Comparison of ENCODE assay signal across 8 cellular contexts in the genomic region with DNA sequence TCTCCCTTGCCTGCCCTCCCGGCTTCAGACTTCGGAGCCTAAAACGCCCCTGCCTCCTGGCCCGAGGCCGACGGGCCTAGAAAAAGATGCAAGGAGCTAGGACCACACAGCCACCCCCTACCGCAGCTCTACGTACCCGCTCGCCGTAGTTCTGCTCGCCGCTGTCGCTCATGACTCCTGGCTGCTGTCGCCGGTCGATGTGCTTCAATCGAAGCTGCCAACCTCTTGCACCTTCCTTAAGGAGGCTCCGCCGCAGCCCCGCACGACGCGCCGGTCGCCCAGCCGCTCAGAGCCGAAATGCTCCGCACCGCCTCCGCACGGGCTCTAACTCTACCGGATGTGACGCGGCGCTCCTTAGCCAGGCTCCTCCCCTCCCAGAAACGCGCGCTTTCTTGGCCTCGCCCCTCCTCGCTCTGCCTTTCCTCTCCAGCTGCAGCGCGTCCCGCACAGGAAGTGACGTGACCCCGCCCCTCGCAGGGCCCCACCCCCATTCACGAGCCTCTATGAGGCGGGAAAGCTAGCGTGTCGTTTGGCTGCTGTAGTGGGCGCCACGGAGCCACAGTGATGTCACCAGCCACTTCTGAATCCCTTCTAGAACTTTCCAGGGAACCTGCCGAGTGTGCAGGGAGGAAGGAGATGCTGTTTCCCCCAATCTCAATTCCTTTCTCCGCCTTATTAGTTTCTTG. TPM values are rescaled to one million over a fixed set of nuclear protein-coding genes. Genes with fewer than 3 reads are reported as not detected.
DNase-seq lines count a peak whose midpoint lies in the region; ATAC-seq, FAIRE-seq and TF ChIP-seq lines count a peak whose summit lies in the region.

A gene (minus strand): TSS at position 326 of the 686 bp plus-strand sequence. CDS start 154 bp downstream, at position 172.

- TF ChIP-seq CTCF in A549 (IDR thresholded peaks at IDR 0.05), result no peak; the same call in 2 of the 3 replicates
- peak in 4 of 7 experiments; percentile 27 to 36 (median 30) for TF ChIP-seq CTCF in body of pancreas (IDR thresholded peaks at IDR 0.05)
- peak in 2 of 4 experiments; percentile 21 to 24 for TF ChIP-seq CTCF in sigmoid colon (IDR thresholded peaks at IDR 0.05)

- WGBS in A549 (ENCODE audit: missing lambda C conversion rate), result 8% methylated on average over 16 of the region's 55 CpGs
- WGBS in body of pancreas, 2 donors, result 2 to 3% methylated on average over 44 to 55 of the region's 55 CpGs
- WGBS in sigmoid colon, 2 donors, result 2% methylated on average over 55 of the region's 55 CpGs

- H3K4me1 ChIP-seq in A549 (peaks cover 15% of the 10 kb centered on the region), body of pancreas (peaks cover 35% of the 10 kb centered on the region), sigmoid colon (peaks cover 0 to 35% (median 28%) of the 10 kb centered on the region in 4 donors)

- FAIRE-seq in A549 (lab: Jason Lieb, UNC), result no peak
- FAIRE-seq in TTC549 (lab: Jason Lieb, UNC), result peak; percentile 79

- no peaks in the 10 kb centered on the region for H3K27me3 ChIP-seq in body of pancreas
- H3K27me3 ChIP-seq in sigmoid colon, result no peaks in the 10 kb centered on the region

- H3K4me2 ChIP-seq in A549, result peak within 1 kb of the TSS; percentile 76

- H3K27ac ChIP-seq in A549 (peak within 1 kb of the TSS; percentile 97 to 100), body of pancreas (peak within 1 kb of the TSS; percentile 96 to 100 (median 98)), sigmoid colon (peak within 1 kb of the TSS; percentile 94 to 100 (median 100))

- peak within 1 kb of the TSS; percentile 99 for H3K4me3 ChIP-seq in A549
- peak within 1 kb of the TSS; percentile 87 to 94 for H3K4me3 ChIP-seq in body of pancreas
- peak within 1 kb of the TSS; percentile 72 to 100 (median 98) for H3K4me3 ChIP-seq in sigmoid colon

- H3K9me3 ChIP-seq in A549 (no peaks in the 10 kb centered on the region), body of pancreas (no peaks in the 10 kb centered on the region), sigmoid colon (no peaks in the 10 kb centered on the region)

- H3K36me3 ChIP-seq in body of pancreas (replicated peaks in 1 of 2; ENCODE audit: insufficient read depth in 1 of 2, low read depth in 2 of 2) (no peaks in the 10 kb centered on the region), sigmoid colon (no peaks in the 10 kb centered on the region)

- TF ChIP-seq RAD21 in A549 (conservative IDR thresholded peaks at IDR 0.05 in 1 of 2, IDR thresholded peaks at IDR 0.05 in 1 of 2), result no peak

- TF ChIP-seq EP300 in A549 (IDR thresholded peaks at IDR 0.05), result no peak
- TF ChIP-seq EP300 in sigmoid colon (IDR thresholded peaks at IDR 0.05), result peak in 2 of 4 donors; percentile 39 to 91

- intact Hi-C loops in body of pancreas (cut with DNase I), result no loop called here
- intact Hi-C loops in sigmoid colon (cut with DNase I), result loop anchor here (2.0 to 10.0 kb wide), 6 partner anchors 116 to 844 kb away; a partner anchor contains a TSS

- POLR2A ChIA-PET in A549 (lab: Yijun Ruan, JAX), result interaction anchor here (0.5 to 2.6 kb wide), 19 partner anchors 10 to 632 kb away, joined by 3 to 25 read pairs (median 5); a partner anchor contains a TSS

- peak; percentile 97 for TF ChIP-seq POLR2A in A549 (IDR thresholded peaks at IDR 0.05; ENCODE audit: low read length)
- TF ChIP-seq POLR2A in GM18526 (IDR thresholded peaks at IDR 0.05; ENCODE audit: extremely low read depth, insufficient read length), result peak; percentile 100
- peak; percentile 100 for TF ChIP-seq POLR2A in body of pancreas (IDR thresholded peaks at IDR 0.05)
- TF ChIP-seq POLR2A in sigmoid colon (IDR thresholded peaks at IDR 0.05), result peak; percentile 100

- DNase-seq in A549 (ENCODE audit: low read depth in 1 of 2, low spot score in 1 of 2) (peak; percentile 78 to 97), NCI-H2107 treated with DMSO at 0.1 percent for 48 hours (lab: John Stamatoyannopoulos, UW; ENCODE audit: unreplicated experiment) (peak; percentile 99), body of pancreas (peak; percentile 99), iPS DF 19.7 (ENCODE audit: low read depth, low spot score) (peak; percentile 83), sigmoid colon (peak; percentile 100)

- ATAC-seq in A549 (peak; percentile 94), HG03066 (IDR thresholded peaks at IDR 0.05; ENCODE audit: low read depth, unreplicated experiment) (peak; percentile 91), body of pancreas (peak; percentile 97)

- CTCF ChIA-PET in A549 (lab: Yijun Ruan, JAX), result interaction anchor here (0.9 to 2.2 kb wide), 4 partner anchors 10 to 29 kb away, joined by 3 to 5 read pairs (median 4); no protein-coding TSS in a partner anchor

TF ChIP-seq in A549, 52 proteins besides CTCF, POLR2A, EP300 and RAD21 (continues in another document):
- 0 out of 2 replicates have a peak, but pooled peaks have one; percentile 61 for TF ChIP-seq HOXB5 (CRISPR knock-in tag; IDR thresholded peaks at IDR 0.05)
- no peak for TF ChIP-seq BHLHE40 (IDR thresholded peaks at IDR 0.05; ENCODE audit: low read depth, low read length)
- TF ChIP-seq CBX2 (IDR thresholded peaks at IDR 0.05; ENCODE audit: borderline replicate concordance, low read depth), result no peak
- no peak for TF ChIP-seq NFE2L2 (conservative IDR thresholded peaks at IDR 0.05; ENCODE audit: low read length)
- peak; percentile 89 for TF ChIP-seq PHF8 (IDR thresholded peaks at IDR 0.05; ENCODE audit: borderline replicate concordance, low read depth)
- no peak for TF ChIP-seq MAFK (IDR thresholded peaks at IDR 0.05; ENCODE audit: partially characterized antibody)
- TF ChIP-seq, protein P1, sequence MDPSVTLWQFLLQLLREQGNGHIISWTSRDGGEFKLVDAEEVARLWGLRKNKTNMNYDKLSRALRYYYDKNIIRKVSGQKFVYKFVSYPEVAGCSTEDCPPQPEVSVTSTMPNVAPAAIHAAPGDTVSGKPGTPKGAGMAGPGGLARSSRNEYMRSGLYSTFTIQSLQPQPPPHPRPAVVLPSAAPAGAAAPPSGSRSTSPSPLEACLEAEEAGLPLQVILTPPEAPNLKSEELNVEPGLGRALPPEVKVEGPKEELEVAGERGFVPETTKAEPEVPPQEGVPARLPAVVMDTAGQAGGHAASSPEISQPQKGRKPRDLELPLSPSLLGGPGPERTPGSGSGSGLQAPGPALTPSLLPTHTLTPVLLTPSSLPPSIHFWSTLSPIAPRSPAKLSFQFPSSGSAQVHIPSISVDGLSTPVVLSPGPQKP (IDR thresholded peaks at IDR 0.05; ENCODE audit: low read depth, low read length), result no peak
- no peak for TF ChIP-seq HEYL (CRISPR knock-in tag; IDR thresholded peaks at IDR 0.05)
- TF ChIP-seq, protein P2, sequence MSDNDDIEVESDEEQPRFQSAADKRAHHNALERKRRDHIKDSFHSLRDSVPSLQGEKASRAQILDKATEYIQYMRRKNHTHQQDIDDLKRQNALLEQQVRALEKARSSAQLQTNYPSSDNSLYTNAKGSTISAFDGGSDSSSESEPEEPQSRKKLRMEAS (IDR thresholded peaks at IDR 0.05), result peak; percentile 98
- TF ChIP-seq, protein P3, sequence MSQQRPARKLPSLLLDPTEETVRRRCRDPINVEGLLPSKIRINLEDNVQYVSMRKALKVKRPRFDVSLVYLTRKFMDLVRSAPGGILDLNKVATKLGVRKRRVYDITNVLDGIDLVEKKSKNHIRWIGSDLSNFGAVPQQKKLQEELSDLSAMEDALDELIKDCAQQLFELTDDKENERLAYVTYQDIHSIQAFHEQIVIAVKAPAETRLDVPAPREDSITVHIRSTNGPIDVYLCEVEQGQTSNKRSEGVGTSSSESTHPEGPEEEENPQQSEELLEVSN (IDR thresholded peaks at IDR 0.05; ENCODE audit: borderline replicate concordance, low read depth), result peak; percentile 99
- 0 out of 2 replicates have a peak, but pooled peaks have one; percentile 54 for TF ChIP-seq TP53 (CRISPR knock-in tag; IDR thresholded peaks at IDR 0.05)
- TF ChIP-seq, protein P4, sequence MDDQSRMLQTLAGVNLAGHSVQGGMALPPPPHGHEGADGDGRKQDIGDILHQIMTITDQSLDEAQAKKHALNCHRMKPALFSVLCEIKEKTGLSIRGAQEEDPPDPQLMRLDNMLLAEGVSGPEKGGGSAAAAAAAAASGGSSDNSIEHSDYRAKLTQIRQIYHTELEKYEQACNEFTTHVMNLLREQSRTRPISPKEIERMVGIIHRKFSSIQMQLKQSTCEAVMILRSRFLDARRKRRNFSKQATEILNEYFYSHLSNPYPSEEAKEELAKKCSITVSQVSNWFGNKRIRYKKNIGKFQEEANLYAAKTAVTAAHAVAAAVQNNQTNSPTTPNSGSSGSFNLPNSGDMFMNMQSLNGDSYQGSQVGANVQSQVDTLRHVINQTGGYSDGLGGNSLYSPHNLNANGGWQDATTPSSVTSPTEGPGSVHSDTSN (IDR thresholded peaks at IDR 0.05), result no peak
- TF ChIP-seq ZFP36 (IDR thresholded peaks at IDR 0.05; ENCODE audit: borderline replicate concordance, partially characterized antibody), result no peak
- TF ChIP-seq, protein P5, sequence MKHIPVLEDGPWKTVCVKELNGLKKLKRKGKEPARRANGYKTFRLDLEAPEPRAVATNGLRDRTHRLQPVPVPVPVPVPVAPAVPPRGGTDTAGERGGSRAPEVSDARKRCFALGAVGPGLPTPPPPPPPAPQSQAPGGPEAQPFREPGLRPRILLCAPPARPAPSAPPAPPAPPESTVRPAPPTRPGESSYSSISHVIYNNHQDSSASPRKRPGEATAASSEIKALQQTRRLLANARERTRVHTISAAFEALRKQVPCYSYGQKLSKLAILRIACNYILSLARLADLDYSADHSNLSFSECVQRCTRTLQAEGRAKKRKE (CRISPR knock-in tag; IDR thresholded peaks at IDR 0.05; ENCODE audit: low read depth), result peak; percentile 71; the same call in 1 of the 2 replicates
- no peak for TF ChIP-seq FOSL2 (IDR thresholded peaks at IDR 0.05)
- TF ChIP-seq FOSL2 (CRISPR knock-in tag; IDR thresholded peaks at IDR 0.05), result 0 out of 2 replicates have a peak, but pooled peaks have one; percentile 5
- no peak for TF ChIP-seq CEBPB (IDR thresholded peaks at IDR 0.05)
- TF ChIP-seq KDM1A (IDR thresholded peaks at IDR 0.05; ENCODE audit: low read depth), result no peak
- TF ChIP-seq NPAS2 (CRISPR knock-in tag; IDR thresholded peaks at IDR 0.05; ENCODE audit: borderline replicate concordance), result no peak
- TF ChIP-seq RCOR1 (IDR thresholded peaks at IDR 0.05; ENCODE audit: low read depth, low read length), result no peak
- TF ChIP-seq SMC3 (IDR thresholded peaks at IDR 0.05), result no peak

RNA-seq across cellular contexts. Expression of the gene that starts here (rescaled TPM):
- 186 and 273 TPM in 2 replicates for polyA plus RNA-seq in A549 (2011; rRNA removed)
- polyA plus RNA-seq in A549 (2012; cell fraction: cytosol; rRNA removed), result 125 and 182 TPM in 2 replicates
- polyA plus RNA-seq in A549 (2012; cell fraction: nucleus; rRNA removed), result 115 and 156 TPM in 2 replicates
- 180 to 204 TPM (median 193 TPM) in 3 replicates for polyA plus RNA-seq in A549 (2017; fragmentation: RNase III; extraction: RNeasy Plus Mini Kit Qiagen cat#74134 plus additional on column Dnase treatment)
- 238 and 248 TPM in 2 replicates for polyA minus RNA-seq in A549 (2011; rRNA and poly(A)+ RNA removed)
- total RNA-seq in body of pancreas, result 100 to 1,000 TPM in 1 of 2 donors, 10 to 100 TPM in 1; 74.2 to 323 TPM
- total RNA-seq in sigmoid colon, result 100 to 1,000 TPM; 113 to 159 (median 123) TPM
- polyA plus RNA-seq in sigmoid colon, result 10 to 100 TPM; 62.5 to 86.7 (median 64.0) TPM

Comparison
In these comparisons a context has a peak if more than half of its experiments do, and no peak if none do; other contexts are left out.
1. Peak in every context shown above with its lines: DNase-seq, ATAC-seq, H3K4me3 ChIP-seq and H3K27ac ChIP-seq.